Comparison of ENCODE assay signal across 21 cellular contexts in genomic region chr15:82174471-82174870, GRCh38.
DNase-seq lines count a peak whose midpoint lies in the region; ATAC-seq and TF ChIP-seq lines count a peak whose summit lies in the region.
"Had no signal": no experiment of that assay in that cellular context is flagged by ENCODE, and none has a peak within 500 bp of the region (broad histone marks: within the 10 kb centered on the region; RNA-seq: fewer than 3 reads in every experiment).

No MANE protein-coding gene starts in this region.

- TF ChIP-seq EP300 in SK-N-SH (IDR thresholded peaks at IDR 0.05; ENCODE audit: borderline replicate concordance in 1 of 2, low read depth in 1 of 2, low read length in 1 of 2) = no peak

- H2AFZ ChIP-seq in SK-N-SH (ENCODE audit: low read depth) = no peak overlapping the region
- H2AFZ ChIP-seq: GM23248 had no signal

- no peaks in the 10 kb centered on the region for H3K9me2 ChIP-seq in SK-N-SH

- no peak overlapping the region; the same call in 1 of the 2 replicates for H3K4me2 ChIP-seq in SK-N-SH

- H3K27ac ChIP-seq in SK-N-SH (ENCODE audit: low read depth in 2 of 2, low read length in 1 of 2) (peak overlapping the region in 1 of 2 experiments; percentile 24; a peak in 2 of 4 replicates), testis (peak overlapping the region; percentile 48 to 52), right cardiac atrium (ENCODE audit: low read length) (no peak overlapping the region)
- H3K27ac ChIP-seq: C4-2B, GM23248, Peyer's patch, SJCRH30 had no signal

- H3K36me3 ChIP-seq in SK-N-SH (replicated peaks in 1 of 2; ENCODE audit: control insufficient read depth in 1 of 2, insufficient read depth in 2 of 2, low read length in 1 of 2) = peaks cover 0 to 3% of the 10 kb centered on the region in 2 experiments
- H3K36me3 ChIP-seq in testis (ENCODE audit: low read depth, missing control alignments) = no peaks in the 10 kb centered on the region
- H3K36me3 ChIP-seq: HAP-1, SJCRH30 had no signal

- H3K79me2 ChIP-seq in SK-N-SH (ENCODE audit: insufficient read depth) = peaks cover 26% of the 10 kb centered on the region; the same call in 1 of the 2 replicates

- no peaks in the 10 kb centered on the region for H3K36me3 Mint-ChIP-seq in natural killer cell treated with Interleukin-12 subunit alpha and Interleukin-12 subunit beta and Interleukin-15 and Interleukin-18, amount 100 ng/mL, for 72 hours

- H3K9me3 ChIP-seq in SK-N-SH (no peaks in the 10 kb centered on the region), testis (no peaks in the 10 kb centered on the region), right cardiac atrium (ENCODE audit: control insufficient read depth, low read length) (no peaks in the 10 kb centered on the region)
- H3K9me3 ChIP-seq: HAP-1, Peyer's patch, SJCRH30 had no signal

- H3K27me3 Mint-ChIP-seq in natural killer cell treated with Interleukin-12 subunit alpha and Interleukin-12 subunit beta and Interleukin-15 and Interleukin-18, amount 100 ng/mL, for 72 hours = no peaks in the 10 kb centered on the region
- H3K27me3 Mint-ChIP-seq: IgD-negative memory B cell had no signal

- TF ChIP-seq CTCF in SK-N-SH (IDR thresholded peaks at IDR 0.05) (no peak), astrocyte of the cerebellum (IDR thresholded peaks at IDR 0.05; ENCODE audit: low read depth, low read length, missing control alignments) (no peak), testis (IDR thresholded peaks at IDR 0.05) (no peak)

- WGBS in SK-N-SH (ENCODE audit: low lambda C conversion rate) = 88% methylated on average over 3 of the region's 3 CpGs
- WGBS in testis, 2 donors = 81 to 83% methylated on average over 3 of the region's 3 CpGs
- 95% methylated on average over 3 of the region's 3 CpGs for WGBS in right cardiac atrium

- POLR2A ChIA-PET in SK-N-SH (lab: Yijun Ruan, JAX) = no interaction called here

- H3K4me3 ChIP-seq in SK-N-SH (ENCODE audit: low read depth in 2 of 2, low read length in 1 of 2) (no peak overlapping the region), astrocyte of the cerebellum (ENCODE audit: low read depth, low read length) (no peak overlapping the region), testis (no peak overlapping the region), right cardiac atrium (ENCODE audit: low read length) (no peak overlapping the region)
- H3K4me3 ChIP-seq: GM23248, HAP-1, Peyer's patch, SJCRH30 had no signal

- H3F3A ChIP-seq in SK-N-SH (replicated peaks; ENCODE audit: insufficient read depth) = peaks cover 27% of the 10 kb centered on the region

- intact Hi-C loops in testis (cut with DNase I; ENCODE audit: low total_unique reads) (no loop called here), right cardiac atrium (cut with DNase I) (no loop called here)

- H3K27me3 ChIP-seq in SK-N-SH (ENCODE audit: insufficient read depth) (no peaks in the 10 kb centered on the region), testis (no peaks in the 10 kb centered on the region), right cardiac atrium (ENCODE audit: control insufficient read depth, insufficient read depth) (no peaks in the 10 kb centered on the region)
- H3K27me3 ChIP-seq: Peyer's patch, SJCRH30 had no signal

- H3K4me1 ChIP-seq in SK-N-SH (ENCODE audit: control insufficient read depth in 1 of 2, insufficient read depth in 2 of 2, low read depth in 1 of 2, low read length in 1 of 2) (peaks cover 7 to 15% of the 10 kb centered on the region in 2 experiments), testis (peaks cover 7% of the 10 kb centered on the region), right cardiac atrium (ENCODE audit: control insufficient read depth, insufficient read depth, low read length) (no peaks in the 10 kb centered on the region)

- no peaks in the 10 kb centered on the region for H4K20me1 ChIP-seq in SK-N-SH (ENCODE audit: insufficient read depth)

- in situ Hi-C loops in astrocyte of the cerebellum (cut with HindIII; ENCODE audit: low sequenced_read_pairs) = no loop called here

- H3K4me1 Mint-ChIP-seq in natural killer cell treated with Interleukin-12 subunit alpha and Interleukin-12 subunit beta and Interleukin-15 and Interleukin-18, amount 100 ng/mL, for 72 hours (ENCODE audit: low read depth in 2 of 2) = peaks cover 22 to 36% of the 10 kb centered on the region in 2 donors

- TF ChIP-seq POLR2A in testis (IDR thresholded peaks at IDR 0.05) = no peak

- no peak overlapping the region for H3K9ac ChIP-seq in SK-N-SH
- H3K9ac ChIP-seq: GM23248 had no signal

- TF ChIP-seq RAD21 in SK-N-SH (IDR thresholded peaks at IDR 0.05; ENCODE audit: low read length) = no peak

- CTCF ChIA-PET in SK-N-SH (lab: Yijun Ruan, JAX) = no interaction called here

- peak overlapping the region in 1 of 2 donors; percentile 33 for H3K27ac Mint-ChIP-seq in natural killer cell treated with Interleukin-12 subunit alpha and Interleukin-12 subunit beta and Interleukin-15 and Interleukin-18, amount 100 ng/mL, for 72 hours

- DNase-seq in SK-N-SH = no peak
- peak; percentile 71 for DNase-seq in astrocyte of the cerebellum (ENCODE audit: low read depth)
- peak; percentile 12 for DNase-seq in fibroblast of peridontal ligament (ENCODE audit: extremely low read depth)
- DNase-seq in testis = no peak
- DNase-seq in right cardiac atrium = no peak
- DNase-seq in natural killer cell treated with Interleukin-12 subunit alpha and Interleukin-12 subunit beta and Interleukin-15 and Interleukin-18, amount 100 ng/mL, for 72 hours (ENCODE audit: low spot score) = no peak
- no peak for DNase-seq in LoVo (ENCODE audit: low spot score)
- DNase-seq: 8988T, AML-193, DMS53, EL, GM23248, NCI-H1417, NCI-H187, NCI-H2107, Peyer's patch, SJCRH30 had no signal

- H3K4me3 Mint-ChIP-seq in natural killer cell treated with Interleukin-12 subunit alpha and Interleukin-12 subunit beta and Interleukin-15 and Interleukin-18, amount 100 ng/mL, for 72 hours = no peak overlapping the region
- H3K4me3 Mint-ChIP-seq: IgD-negative memory B cell had no signal

- ATAC-seq in SK-N-SH treated with all-trans-retinoic acid at 6 μM for 48 hours (peak; percentile 34; the same call in 1 of the 3 replicates), right cardiac atrium (no peak)
- no peak for ATAC-seq in natural killer cell treated with Interleukin-12 subunit alpha and Interleukin-12 subunit beta and Interleukin-15 and Interleukin-18, amount 100 ng/mL, for 72 hours

- H3K9me3 Mint-ChIP-seq in natural killer cell treated with Interleukin-12 subunit alpha and Interleukin-12 subunit beta and Interleukin-15 and Interleukin-18, amount 100 ng/mL, for 72 hours = no peaks in the 10 kb centered on the region
- H3K9me3 Mint-ChIP-seq: IgD-negative memory B cell had no signal

TF ChIP-seq in SK-N-SH treated with all-trans-retinoic acid at 6 μM for 48 hours, 23 proteins besides CTCF, POLR2A, EP300 and RAD21:
- TF ChIP-seq PPARA (CRISPR knock-in tag; IDR thresholded peaks at IDR 0.05; ENCODE audit: borderline replicate concordance) = no peak
- no peak for TF ChIP-seq ARNTL (CRISPR knock-in tag; IDR thresholded peaks at IDR 0.05; ENCODE audit: borderline replicate concordance, low read depth)
- no peak for TF ChIP-seq ZFP3 (CRISPR knock-in tag; IDR thresholded peaks at IDR 0.05)
- TF ChIP-seq RARB (CRISPR knock-in tag; IDR thresholded peaks at IDR 0.05) = no peak
- TF ChIP-seq ESRRG (CRISPR knock-in tag; IDR thresholded peaks at IDR 0.05) = no peak
- no peak for TF ChIP-seq TOX (CRISPR knock-in tag; IDR thresholded peaks at IDR 0.05; ENCODE audit: borderline replicate concordance)

TF ChIP-seq in SK-N-SH, 30 proteins besides CTCF, POLR2A, EP300 and RAD21:
- TF ChIP-seq USF2 (IDR thresholded peaks at IDR 0.05; ENCODE audit: borderline replicate concordance, low read depth, low read length) (no peak), RFX5 (IDR thresholded peaks at IDR 0.05; ENCODE audit: low read length) (no peak), GABPA (IDR thresholded peaks at IDR 0.05; ENCODE audit: low read depth) (no peak), GATA2 (CRISPR knock-in tag; IDR thresholded peaks at IDR 0.05) (no peak), SMC3 (IDR thresholded peaks at IDR 0.05; ENCODE audit: low read depth, low read length) (no peak), NFIC (IDR thresholded peaks at IDR 0.05; ENCODE audit: borderline replicate concordance) (no peak), SIN3A (IDR thresholded peaks at IDR 0.05; ENCODE audit: borderline replicate concordance, low read depth, low read length) (no peak), FOXM1 (IDR thresholded peaks at IDR 0.05; ENCODE audit: low read depth) (no peak), YY1 (IDR thresholded peaks at IDR 0.05; ENCODE audit: low read depth) (no peak), FOXJ3 (CRISPR knock-in tag; IDR thresholded peaks at IDR 0.05) (no peak), NRF1 (IDR thresholded peaks at IDR 0.05; ENCODE audit: low read depth, low read length) (no peak), CHD2 (IDR thresholded peaks at IDR 0.05; ENCODE audit: low read length, partially characterized antibody) (no peak)

Comparison
In these comparisons a context has a peak if more than half of its experiments do, and no peak if none do; other contexts are left out.
1. DNase-seq: peak in astrocyte of the cerebellum (single experiment) and fibroblast of peridontal ligament (single experiment); none in SK-N-SH (single experiment), testis (single experiment), right cardiac atrium (0 of 3), natural killer cell treated with Interleukin-12 subunit alpha and Interleukin-12 subunit beta and Interleukin-15 and Interleukin-18, amount 100 ng/mL, for 72 hours (single experiment) and LoVo (single experiment).